In the genomic region with DNA sequence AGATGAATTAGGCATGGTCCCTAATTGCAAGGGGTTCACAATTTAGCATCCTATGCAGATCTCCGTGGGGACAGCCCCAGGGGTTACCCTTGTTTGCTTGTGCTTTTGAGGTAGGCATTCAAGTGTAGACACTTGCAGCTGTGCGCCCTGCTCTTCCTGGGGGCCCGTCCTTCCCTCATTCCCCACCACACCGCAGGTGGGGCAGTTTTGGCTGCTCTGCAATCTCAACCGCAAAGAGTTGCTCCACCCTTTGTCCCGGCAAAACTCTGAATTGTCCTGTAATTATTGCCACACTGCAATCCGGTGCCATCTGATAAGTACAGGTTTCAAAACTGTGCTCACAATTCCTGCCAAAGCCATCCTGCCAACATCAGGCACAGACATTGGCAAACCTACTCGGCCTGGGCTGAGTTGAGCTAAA, we compare ENCODE assay signal across 9 cellular contexts.
DNase-seq lines count a peak whose midpoint lies in the region; ATAC-seq and TF ChIP-seq lines count a peak whose summit lies in the region.
"Had no signal": no experiment of that assay in that cellular context is flagged by ENCODE, and none has a peak within 500 bp of the region (broad histone marks: within the 10 kb centered on the region; RNA-seq: fewer than 3 reads in every experiment).

No MANE protein-coding gene starts in this region.

- H3K4me1 ChIP-seq in DND-41 (ENCODE audit: insufficient read depth, low read length) (no peaks in the 10 kb centered on the region), Panc1 (ENCODE audit: control insufficient read depth, insufficient read depth, low read length) (peaks cover 10% of the 10 kb centered on the region; the same call in 1 of the 2 replicates), HAP-1 (peaks cover 5% of the 10 kb centered on the region; the same call in 1 of the 2 replicates)

- no peak overlapping the region for H3K4me2 ChIP-seq in DND-41 (ENCODE audit: insufficient read depth, low read length)

- CTCF ChIA-PET in Panc1 (lab: Charles Lee): interaction anchor here (1.2 kb wide), 1 partner anchor 39 kb away, joined by 4 read pairs; no protein-coding TSS in a partner anchor

- POLR2A ChIA-PET in Panc1 (lab: Charles Lee): interaction anchor here (0.6 kb wide), 1 partner anchor 30 kb away, joined by 3 read pairs; no protein-coding TSS in a partner anchor

- peak; percentile 37; the same call in 2 of the 3 replicates for ATAC-seq in DND-41 (ENCODE audit: insufficient read depth, low read depth)
- peak; percentile 59 for ATAC-seq in HG02642 (IDR thresholded peaks at IDR 0.05; ENCODE audit: poor library complexity, unreplicated experiment)
- ATAC-seq in Panc1: 0 out of 2 replicates have a peak, but pooled peaks have one; percentile 17
- peak; percentile 93 for ATAC-seq in left colon

- no TSS peak for BruUV-seq in Panc1 (replicated peaks; lab: Mats Ljungman, UMichigan)

- H4K20me1 ChIP-seq in DND-41 (ENCODE audit: insufficient read depth, low read length): no peaks in the 10 kb centered on the region; the same call in 1 of the 2 replicates

- no peaks in the 10 kb centered on the region for H3K36me3 ChIP-seq in DND-41 (ENCODE audit: insufficient read depth, low read length)
- H3K36me3 ChIP-seq in Panc1 (ENCODE audit: control insufficient read depth, insufficient read depth, low read length): no peaks in the 10 kb centered on the region
- no peaks in the 10 kb centered on the region for H3K36me3 ChIP-seq in HAP-1 (replicated peaks)

- H3K27ac ChIP-seq in DND-41 (ENCODE audit: low read length) (no peak overlapping the region), Panc1 (ENCODE audit: low read length) (no peak overlapping the region)

- H3K9ac ChIP-seq in DND-41 (ENCODE audit: low read depth, low read length): no peak overlapping the region

- no peak overlapping the region for H2AFZ ChIP-seq in DND-41 (ENCODE audit: low read depth, low read length)

- H3K4me3 ChIP-seq in DND-41 (ENCODE audit: low read depth in 1 of 2, low read length in 2 of 2): no peak overlapping the region
- no peak overlapping the region for H3K4me3 ChIP-seq in Panc1 (ENCODE audit: low read depth in 2 of 2, low read length in 2 of 2)
- no peak overlapping the region for H3K4me3 ChIP-seq in HAP-1

- H3K79me2 ChIP-seq in DND-41 (ENCODE audit: insufficient read depth, low read length): no peaks in the 10 kb centered on the region

- intact Hi-C loops in Panc1 (cut with micrococcal nuclease; ENCODE audit: unreplicated experiment): no loop called here
- intact Hi-C loops in left colon (cut with DNase I, micrococcal nuclease): no loop called here

- in situ Hi-C loops in Panc1 (cut with HindIII; ENCODE audit: low pct_unique_long_range_greater_than_20kb, low sequenced_read_pairs): no loop called here
- in situ Hi-C loops in HAP-1 (cut with MboI; ENCODE audit: low sequenced_read_pairs): no loop called here

- TF ChIP-seq CTCF in DND-41 (IDR thresholded peaks at IDR 0.05; ENCODE audit: borderline replicate concordance, extremely low read depth, low read length, poor library complexity, severe bottlenecking) (no peak), Panc1 (IDR thresholded peaks at IDR 0.05) (no peak)

- DNase-seq in DND-41 (peak; percentile 11), Panc1 (ENCODE audit: low read depth, low spot score) (no peak), left colon (peak; percentile 44 to 58), HAP-1 (ENCODE audit: low spot score in 2 of 2) (no peak), NCI-H2171 (lab: John Stamatoyannopoulos, UW) (no peak), NCI-H2196 treated with DMSO at 0.1 percent for 48 hours (lab: John Stamatoyannopoulos, UW; ENCODE audit: unreplicated experiment) (no peak)
- DNase-seq in stimulated activated CD4-positive, alpha-beta T cell treated with anti-CD3 and anti-CD28 coated beads, Interleukin-2, amount 100 ng/mL, for 48 hours: no peak
- DNase-seq: AML-193 had no signal

- H3K27me3 ChIP-seq in DND-41 (ENCODE audit: insufficient read depth, low read length, poor library complexity) (peaks cover 27% of the 10 kb centered on the region), Panc1 (ENCODE audit: control insufficient read depth, insufficient read depth, low read length) (no peaks in the 10 kb centered on the region), HAP-1 (ENCODE audit: low read depth) (no peaks in the 10 kb centered on the region)

- H3K9me3 ChIP-seq in DND-41 (ENCODE audit: insufficient read depth, low read length, severe bottlenecking) (no peaks in the 10 kb centered on the region), Panc1 (ENCODE audit: control insufficient read depth, insufficient read depth, low read depth, low read length) (no peaks in the 10 kb centered on the region), HAP-1 (no peaks in the 10 kb centered on the region)

Comparison
In these comparisons a context has a peak if more than half of its experiments do, and no peak if none do; other contexts are left out.
1. ATAC-seq: peak in every context shown above with its lines; median percentile 93 in left colon; 59 in HG02642; 37 in DND-41; 17 in Panc1.
2. DNase-seq: peak in DND-41 (single experiment) and left colon (2 of 2); none in Panc1 (single experiment), HAP-1 (0 of 2), NCI-H2171 (single experiment), NCI-H2196 treated with DMSO at 0.1 percent for 48 hours (single experiment) and stimulated activated CD4-positive, alpha-beta T cell treated with anti-CD3 and anti-CD28 coated beads, Interleukin-2, amount 100 ng/mL, for 48 hours (0 of 2).